In genomic region chr21:23695449-23695848, GRCh38 we compare ENCODE assay signal across 16 cellular contexts.
DNase-seq lines count a peak whose midpoint lies in the region; ATAC-seq, FAIRE-seq and TF ChIP-seq lines count a peak whose summit lies in the region.
"Had no signal": no experiment of that assay in that cellular context is flagged by ENCODE, and none has a peak within 500 bp of the region (broad histone marks: within the 10 kb centered on the region; RNA-seq: fewer than 3 reads in every experiment).

No MANE protein-coding gene starts in this region.

- no peaks in the 10 kb centered on the region for H3K36me3 ChIP-seq in OCI-LY1 (ENCODE audit: insufficient read depth, low read length)

- no peak for FAIRE-seq in GM12892 (lab: Jason Lieb, UNC)

- no peaks in the 10 kb centered on the region for H3F3A ChIP-seq in OCI-LY1 (ENCODE audit: insufficient read depth, low read length)

- H3K27me3 ChIP-seq in OCI-LY1 (ENCODE audit: insufficient read depth, low read length) = no peaks in the 10 kb centered on the region

- peak overlapping the region; percentile 29 for H3K27ac ChIP-seq in OCI-LY1 (ENCODE audit: low read depth, low read length, poor library complexity, severe bottlenecking)
- H3K27ac ChIP-seq: 22Rv1, C4-2B had no signal

- H4K20me1 ChIP-seq in OCI-LY1 (ENCODE audit: insufficient read depth, low read length) = no peaks in the 10 kb centered on the region

- peaks cover 2% of the 10 kb centered on the region; the same call in 1 of the 2 replicates for H3K9me3 ChIP-seq in OCI-LY1 (ENCODE audit: low read length)

- ATAC-seq in HG02973 (IDR thresholded peaks at IDR 0.05; ENCODE audit: unreplicated experiment) (peak; percentile 53), HG03045 (IDR thresholded peaks at IDR 0.05; ENCODE audit: unreplicated experiment) (no peak), HG02970 (IDR thresholded peaks at IDR 0.05; ENCODE audit: low FRiP score, unreplicated experiment) (no peak)
- ATAC-seq: GM23338, SK-N-SH treated with all-trans-retinoic acid at 6 μM for 48 hours had no signal

- TF ChIP-seq POLR2A in GM12892 (IDR thresholded peaks at IDR 0.05; ENCODE audit: low read depth, low read length) = no peak

- H3K9me2 ChIP-seq in OCI-LY1 (ENCODE audit: low read depth, low read length) = no peaks in the 10 kb centered on the region

- TF ChIP-seq CTCF in OCI-LY1 (IDR thresholded peaks at IDR 0.05; ENCODE audit: low read length) = no peak

- DNase-seq in DMS 273 (lab: John Stamatoyannopoulos, UW; ENCODE audit: unreplicated experiment) = peak; percentile 2
- DNase-seq in DMS 273 treated with DMSO at 0.1 percent for 48 hours (lab: John Stamatoyannopoulos, UW) = no peak
- DNase-seq in SHP77 treated with DMSO at 0.1 percent for 48 hours (lab: John Stamatoyannopoulos, UW) = no peak
- no peak for DNase-seq in GM12892 (ENCODE audit: insufficient read length)
- DNase-seq: DMS53, NCI-H1436, NCI-H2029 treated with DMSO at 0.1 percent for 48 hours, Right ventricle myocardium superior had no signal

- no peak overlapping the region for H2AFZ ChIP-seq in OCI-LY1 (ENCODE audit: low read length)
- H2AFZ ChIP-seq: GM23338 had no signal

- peaks cover 18% of the 10 kb centered on the region for H3K4me1 ChIP-seq in OCI-LY1 (ENCODE audit: insufficient read depth, low read length, severe bottlenecking)

- H3K9ac ChIP-seq in OCI-LY1 (ENCODE audit: low read length) = no peak overlapping the region

- no peaks in the 10 kb centered on the region for H3K79me2 ChIP-seq in OCI-LY1 (ENCODE audit: insufficient read depth, low read length)

- H3K4me2 ChIP-seq in OCI-LY1 (ENCODE audit: low read length) = no peak overlapping the region
- H3K4me2 ChIP-seq: GM23338 had no signal

- H3K4me3 ChIP-seq in OCI-LY1 (ENCODE audit: low read depth, low read length, poor library complexity, severe bottlenecking) = no peak overlapping the region
- H3K4me3 ChIP-seq: GM23338 had no signal
